9 cellular contexts compared by ENCODE assay signal in the genomic region with DNA sequence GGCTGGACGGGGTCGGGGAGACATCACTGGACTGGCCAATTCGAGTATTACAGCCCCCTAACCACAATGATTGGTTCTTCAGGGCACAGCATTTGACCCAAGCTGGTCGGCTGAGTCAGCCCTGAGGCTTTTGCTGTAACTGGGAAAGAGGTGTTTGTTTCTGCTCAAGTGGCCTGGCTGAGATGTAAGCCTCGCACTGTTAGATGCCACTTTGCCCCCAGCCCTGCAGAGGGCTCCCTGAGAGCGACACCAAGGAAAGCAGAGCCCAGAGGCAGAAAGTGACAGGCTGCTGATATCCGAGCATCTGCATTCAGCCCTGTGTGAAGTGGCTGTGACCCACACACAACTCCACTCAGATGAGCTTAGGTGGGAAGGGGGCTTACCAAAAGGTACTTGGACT. TPM values are rescaled to one million over a fixed set of nuclear protein-coding genes. Genes with fewer than 3 reads are reported as not detected.
DNase-seq lines count a peak whose midpoint lies in the region; ATAC-seq and TF ChIP-seq lines count a peak whose summit lies in the region.
"Had no signal": no experiment of that assay in that cellular context is flagged by ENCODE, and none has a peak within 500 bp of the region (broad histone marks: within the 10 kb centered on the region; RNA-seq: fewer than 3 reads in every experiment).

No MANE protein-coding gene starts in this region.

- peaks cover 1% of the 10 kb centered on the region for H3K79me1 ChIP-seq in neuronal stem cell (ENCODE audit: low read depth, low read length)

- no peak overlapping the region for H3K4me3 Mint-ChIP-seq in stimulated activated memory B cell treated with anti-CD40 and anti-IgM and Interleukin-4, amounts not matched to agents 10 μg/mL and 1 μg/mL and 100 μg/mL, for 72 hours

- H4K20me1 ChIP-seq in OCI-LY7 (ENCODE audit: insufficient read depth, low read length): no peaks in the 10 kb centered on the region

- H3K9me3 Mint-ChIP-seq in stimulated activated memory B cell treated with anti-CD40 and anti-IgM and Interleukin-4, amounts not matched to agents 10 μg/mL and 1 μg/mL and 100 μg/mL, for 72 hours: no peaks in the 10 kb centered on the region

- peaks cover 13% of the 10 kb centered on the region for H3K4me1 ChIP-seq in OCI-LY7 (ENCODE audit: insufficient read depth, low read length, poor library complexity, severe bottlenecking)
- H3K4me1 ChIP-seq in neuronal stem cell (ENCODE audit: control insufficient read depth in 2 of 2, insufficient read depth in 1 of 2, low read depth in 1 of 2, low read length in 2 of 2): no peaks in the 10 kb centered on the region

- H3K9me3 ChIP-seq in OCI-LY7 (ENCODE audit: low read length): no peaks in the 10 kb centered on the region
- no peaks in the 10 kb centered on the region for H3K9me3 ChIP-seq in neuronal stem cell (replicated peaks in 1 of 2; ENCODE audit: control insufficient read depth in 2 of 2, insufficient read depth in 1 of 2, low read depth in 1 of 2, low read length in 2 of 2)

- H3K9me2 ChIP-seq in OCI-LY7 (ENCODE audit: insufficient read depth, low read length): no peaks in the 10 kb centered on the region

- no peak overlapping the region for H2AK5ac ChIP-seq in neuronal stem cell (ENCODE audit: low read depth, low read length)

- H3K23ac ChIP-seq in neuronal stem cell (ENCODE audit: low read depth, low read length, poor library complexity): no peak overlapping the region

- peak; percentile 68 for DNase-seq in DMS153 (lab: John Stamatoyannopoulos, UW)
- DNase-seq in HK-2 (ENCODE audit: unreplicated experiment): peak; percentile 82
- peak; percentile 82 for DNase-seq in OCI-LY7 (ENCODE audit: low spot score)
- peak; percentile 41 for DNase-seq in neuronal stem cell (ENCODE audit: low spot score)
- DNase-seq in T-helper 1 cell: no peak

- no CpG with 5 or more reads among the region's 7 CpGs for WGBS in neuronal stem cell (ENCODE audit: extremely low coverage in 2 of 2, insufficient read length in 2 of 2, insufficient replicate concordance in 1 of 2), 2 donors

- no peaks in the 10 kb centered on the region for H3K4me1 Mint-ChIP-seq in stimulated activated memory B cell treated with anti-CD40 and anti-IgM and Interleukin-4, amounts not matched to agents 10 μg/mL and 1 μg/mL and 100 μg/mL, for 72 hours

- H2BK12ac ChIP-seq in neuronal stem cell (ENCODE audit: low read length): no peak overlapping the region

- H3K27ac Mint-ChIP-seq in stimulated activated memory B cell treated with anti-CD40 and anti-IgM and Interleukin-4, amounts not matched to agents 10 μg/mL and 1 μg/mL and 100 μg/mL, for 72 hours: no peak overlapping the region

- H3K79me2 ChIP-seq in OCI-LY7 (ENCODE audit: insufficient read depth, low read depth, low read length): no peaks in the 10 kb centered on the region

- H4K8ac ChIP-seq in neuronal stem cell (ENCODE audit: low read depth, low read length): no peak overlapping the region

- peaks cover 15% of the 10 kb centered on the region for H3K36me3 Mint-ChIP-seq in stimulated activated memory B cell treated with anti-CD40 and anti-IgM and Interleukin-4, amounts not matched to agents 10 μg/mL and 1 μg/mL and 100 μg/mL, for 72 hours

- H3K27me3 ChIP-seq in neuronal stem cell (ENCODE audit: control insufficient read depth in 3 of 3, insufficient read depth in 3 of 3, low read depth in 1 of 3, low read length in 3 of 3): no peaks in the 10 kb centered on the region

- H3K18ac ChIP-seq in neuronal stem cell (ENCODE audit: low read length): no peak overlapping the region

- intact Hi-C loops in OCI-LY7 (cut with micrococcal nuclease; ENCODE audit: unreplicated experiment): loop anchor here (1.0 to 10.0 kb wide), 4 partner anchors 58 to 323 kb away; a partner anchor contains a TSS

- POLR2A ChIA-PET in OCI-LY7 (lab: Charles Lee): interaction anchor here (0.6 kb wide), 1 partner anchor 25 kb away, joined by 3 read pairs; no protein-coding TSS in a partner anchor

- TF ChIP-seq CTCF in OCI-LY7 (conservative IDR thresholded peaks at IDR 0.05; ENCODE audit: low read length): peak; percentile 83

- peak; percentile 16 for ATAC-seq in esophagus mucosa
- no peak for ATAC-seq in stimulated activated memory B cell treated with anti-CD40 and anti-IgM and Interleukin-4, amounts not matched to agents 10 μg/mL and 1 μg/mL and 100 μg/mL, for 72 hours
- no peak for ATAC-seq in GM18502 (IDR thresholded peaks at IDR 0.05; ENCODE audit: poor library complexity, unreplicated experiment)

- peak overlapping the region; percentile 51 for H3K4me2 ChIP-seq in OCI-LY7 (ENCODE audit: low read length)
- no peak overlapping the region for H3K4me2 ChIP-seq in neuronal stem cell (ENCODE audit: insufficient read depth, low read length, poor library complexity, severe bottlenecking)

- H2BK15ac ChIP-seq in neuronal stem cell (ENCODE audit: low read length): no peak overlapping the region

- CTCF ChIA-PET in OCI-LY7 (lab: Charles Lee; ENCODE audit: unreplicated experiment): no interaction called here

- H3K4ac ChIP-seq in neuronal stem cell (ENCODE audit: low read length): no peak overlapping the region

- H3K36me3 ChIP-seq in OCI-LY7 (ENCODE audit: insufficient read depth, low read length) (peaks cover 19% of the 10 kb centered on the region; the same call in 1 of the 2 replicates), neuronal stem cell (replicated peaks in 1 of 2; ENCODE audit: control insufficient read depth in 2 of 2, insufficient read depth in 2 of 2, low read length in 2 of 2) (peaks cover 17 to 37% of the 10 kb centered on the region in 2 donors)

- H3K27me3 Mint-ChIP-seq in stimulated activated memory B cell treated with anti-CD40 and anti-IgM and Interleukin-4, amounts not matched to agents 10 μg/mL and 1 μg/mL and 100 μg/mL, for 72 hours: peaks cover 8% of the 10 kb centered on the region

- no peak overlapping the region for H4K91ac ChIP-seq in neuronal stem cell (ENCODE audit: low read depth, low read length, poor library complexity)

- H2AFZ ChIP-seq in OCI-LY7 (ENCODE audit: low read length): no peak overlapping the region
- H2AFZ ChIP-seq in neuronal stem cell (ENCODE audit: low read length): no peak overlapping the region

- BruUV-seq in OCI-LY7 (replicated peaks; lab: Mats Ljungman, UMichigan): no TSS peak

- H3K27ac ChIP-seq in OCI-LY7 (ENCODE audit: low read depth, low read length, poor library complexity, severe bottlenecking): peak overlapping the region; percentile 43
- H3K27ac ChIP-seq in neuronal stem cell (replicated peaks; ENCODE audit: low read length): no peak overlapping the region

- H2BK120ac ChIP-seq in neuronal stem cell (ENCODE audit: low read depth, low read length): no peak overlapping the region

- no peak overlapping the region for H3K9ac ChIP-seq in neuronal stem cell (ENCODE audit: low read depth, low read length, poor library complexity)

- no peak overlapping the region for H3K14ac ChIP-seq in neuronal stem cell (ENCODE audit: low read length)

- H3K4me3 ChIP-seq in OCI-LY7 (ENCODE audit: low read depth, low read length, poor library complexity, severe bottlenecking): no peak overlapping the region
- H3K4me3 ChIP-seq in neuronal stem cell (ENCODE audit: low read length in 2 of 2): no peak overlapping the region

- no peak overlapping the region for H2BK5ac ChIP-seq in neuronal stem cell (ENCODE audit: low read length)

RNA-seq across cellular contexts. Expression of a gene that starts 19.4 kb away (rescaled TPM):
- total RNA-seq in OCI-LY7 (2014; rRNA removed; shearing (Covaris generic)): 171 and 178 TPM in 2 replicates
- 170 and 177 TPM in 2 replicates for total RNA-seq in OCI-LY7 (2022)
- total RNA-seq in esophagus mucosa: 168 TPM
- polyA plus RNA-seq in neuronal stem cell (2013, experiment 1 of 2): 177 TPM
- 162 TPM for polyA plus RNA-seq in neuronal stem cell (2013, experiment 2 of 2)

RNA-seq across cellular contexts. Expression of a gene that starts 31.8 kb away (rescaled TPM):
- not detected in 2 replicates for total RNA-seq in OCI-LY7 (2014; rRNA removed; shearing (Covaris generic))
- total RNA-seq in OCI-LY7 (2022) (not detected in 2 replicates), esophagus mucosa (not detected)
- not detected for polyA plus RNA-seq in neuronal stem cell (2013, experiment 1 of 2)
- not detected for polyA plus RNA-seq in neuronal stem cell (2013, experiment 2 of 2)
- total RNA-seq: T-helper 1 cell treated with Interleukin-12 subunit alpha and Interleukin-12 subunit beta and Interleukin-4 antibody, amounts not matched to agents 30 ng/mL and 1 ng/mL, for 36 hours had no signal

RNA-seq across cellular contexts. Expression of a gene that starts 54.4 kb away (rescaled TPM):
- total RNA-seq in OCI-LY7 (2014; rRNA removed; shearing (Covaris generic)): 12.1 and 24.7 TPM in 2 replicates
- total RNA-seq in OCI-LY7 (2022): 58.2 and 64.2 TPM in 2 replicates
- 3.3 TPM for total RNA-seq in esophagus mucosa
- 3.1 TPM for polyA plus RNA-seq in neuronal stem cell (2013, experiment 1 of 2)
- 3.2 TPM for polyA plus RNA-seq in neuronal stem cell (2013, experiment 2 of 2)

Comparison
In these comparisons a context has a peak if more than half of its experiments do, and no peak if none do; other contexts are left out.
1. DNase-seq: peak in DMS153 (single experiment), HK-2 (single experiment), OCI-LY7 (single experiment) and neuronal stem cell (single experiment); none in T-helper 1 cell (0 of 5).